In genomic region chr20:48756784-48757183, GRCh38 we compare ENCODE assay signal across 7 cellular contexts.
DNase-seq lines count a peak whose midpoint lies in the region; ATAC-seq lines count a peak whose summit lies in the region.
"Not testable (repeated sequence)": the region's sequence is repeated elsewhere in the genome, so short reads cannot be mapped to it uniquely, and the experiment has no call there.

No MANE protein-coding gene starts in this region.

- not testable (repeated sequence) for H3K27me3 Mint-ChIP-seq in CD4-positive, alpha-beta memory T cell; T-helper 17 cell; activated CD8-positive, alpha-beta T cell treated with anti-CD3 and anti-CD28 coated beads, Interleukin-2, amount 10 ng/mL, durations not matched to agents 7 days and 5 days (ENCODE audit: low read depth); activated naive CD4-positive, alpha-beta T cell treated with anti-CD3 and anti-CD28 coated beads, Interleukin-2, amount 10 ng/mL, durations not matched to agents 7 days and 5 days; dendritic cell treated with granulocyte-macrophage colony-stimulating factor and Interleukin-4, amounts not matched to agents 40 ng/mL and 50 ng/mL, for 4 days; memory B cell

- peaks cover 42 to 48% of the 10 kb centered on the region in 2 donors for H3K36me3 Mint-ChIP-seq in CD4-positive, alpha-beta memory T cell
- H3K36me3 Mint-ChIP-seq in T-helper 17 cell (ENCODE audit: low read depth), result not testable (repeated sequence)
- peaks cover 74% of the 10 kb centered on the region for H3K36me3 Mint-ChIP-seq in activated CD8-positive, alpha-beta T cell treated with anti-CD3 and anti-CD28 coated beads, Interleukin-2, amount 10 ng/mL, durations not matched to agents 7 days and 5 days (ENCODE audit: low read depth)
- peaks cover 77% of the 10 kb centered on the region for H3K36me3 Mint-ChIP-seq in activated naive CD4-positive, alpha-beta T cell treated with anti-CD3 and anti-CD28 coated beads, Interleukin-2, amount 10 ng/mL, durations not matched to agents 7 days and 5 days
- peaks cover 62% of the 10 kb centered on the region for H3K36me3 Mint-ChIP-seq in dendritic cell treated with granulocyte-macrophage colony-stimulating factor and Interleukin-4, amounts not matched to agents 40 ng/mL and 50 ng/mL, for 4 days (ENCODE audit: low read depth)
- peaks cover 29% of the 10 kb centered on the region for H3K36me3 Mint-ChIP-seq in memory B cell
- H3K36me3 Mint-ChIP-seq in stimulated activated effector memory CD8-positive, alpha-beta T cell treated with anti-CD3 and anti-CD28 coated beads, Interleukin-12 subunit alpha, Interleukin-12 subunit beta, amount 100 ng/mL, for 72 hours, result peaks cover 47% of the 10 kb centered on the region

- H3K27ac Mint-ChIP-seq in CD4-positive, alpha-beta memory T cell, result peak overlapping the region; percentile 29 to 98 (median 66)
- H3K27ac Mint-ChIP-seq in T-helper 17 cell (peak overlapping the region; percentile 99), memory B cell (peak overlapping the region; percentile 64)
- peak overlapping the region; percentile 82 for H3K27ac Mint-ChIP-seq in activated CD8-positive, alpha-beta T cell treated with anti-CD3 and anti-CD28 coated beads, Interleukin-2, amount 10 ng/mL, durations not matched to agents 7 days and 5 days
- peak overlapping the region; percentile 55 for H3K27ac Mint-ChIP-seq in activated naive CD4-positive, alpha-beta T cell treated with anti-CD3 and anti-CD28 coated beads, Interleukin-2, amount 10 ng/mL, durations not matched to agents 7 days and 5 days
- peak overlapping the region; percentile 42 for H3K27ac Mint-ChIP-seq in dendritic cell treated with granulocyte-macrophage colony-stimulating factor and Interleukin-4, amounts not matched to agents 40 ng/mL and 50 ng/mL, for 4 days
- peak overlapping the region; percentile 92 for H3K27ac Mint-ChIP-seq in stimulated activated effector memory CD8-positive, alpha-beta T cell treated with anti-CD3 and anti-CD28 coated beads, Interleukin-12 subunit alpha, Interleukin-12 subunit beta, amount 100 ng/mL, for 72 hours

- not testable (repeated sequence) for ATAC-seq in T-helper 17 cell; activated CD8-positive, alpha-beta T cell treated with anti-CD3 and anti-CD28 coated beads, Interleukin-2, amount 10 ng/mL, durations not matched to agents 7 days and 5 days; memory B cell (ENCODE audit: low read depth); stimulated activated effector memory CD8-positive, alpha-beta T cell treated with anti-CD3 and anti-CD28 coated beads, Interleukin-12 subunit alpha, Interleukin-12 subunit beta, amount 100 ng/mL, for 72 hours

- not testable (repeated sequence) for H3K4me3 ChIP-seq in CD4-positive, alpha-beta memory T cell (ENCODE audit: low read length in 2 of 2)

- POLR2A ChIA-PET in CD4-positive, alpha-beta memory T cell (lab: Charles Lee; ENCODE audit: partially characterized antibody), result interaction anchor here (1.5 to 1.6 kb wide), 2 partner anchors 65 to 70 kb away, joined by 3 read pairs; no protein-coding TSS in a partner anchor
- POLR2A ChIA-PET in activated CD8-positive, alpha-beta T cell treated with anti-CD3 and anti-CD28 coated beads, Interleukin-2, amount 10 ng/mL, durations not matched to agents 7 days and 5 days (lab: Charles Lee), result interaction anchor here (0.7 kb wide), 1 partner anchor 17 kb away, joined by 3 read pairs; no protein-coding TSS in a partner anchor

- H3K4me1 ChIP-seq in CD4-positive, alpha-beta memory T cell (ENCODE audit: insufficient read depth, low read length), result peaks cover 88% of the 10 kb centered on the region

- CTCF ChIA-PET in CD4-positive, alpha-beta memory T cell (lab: Charles Lee; ENCODE audit: partially characterized antibody); activated CD8-positive, alpha-beta T cell treated with anti-CD3 and anti-CD28 coated beads, Interleukin-2, amount 10 ng/mL, durations not matched to agents 7 days and 5 days (lab: Charles Lee); activated naive CD4-positive, alpha-beta T cell treated with anti-CD3 and anti-CD28 coated beads, Interleukin-2, amount 10 ng/mL, durations not matched to agents 7 days and 5 days (lab: Charles Lee): not testable (repeated sequence)

- peak in 1 of 5 donors; percentile 38 for DNase-seq in CD4-positive, alpha-beta memory T cell
- not testable (repeated sequence) for DNase-seq in T-helper 17 cell; activated CD8-positive, alpha-beta T cell treated with anti-CD3 and anti-CD28 coated beads, Interleukin-2, amount 10 ng/mL, durations not matched to agents 7 days and 5 days; activated naive CD4-positive, alpha-beta T cell treated with anti-CD3 and anti-CD28 coated beads, Interleukin-2, amount 10 ng/mL, durations not matched to agents 7 days and 5 days; memory B cell (ENCODE audit: low spot score in 2 of 2); stimulated activated effector memory CD8-positive, alpha-beta T cell treated with anti-CD3 and anti-CD28 coated beads, Interleukin-12 subunit alpha, Interleukin-12 subunit beta, amount 100 ng/mL, for 72 hours (ENCODE audit: low spot score in 2 of 2)

- intact Hi-C loops in CD4-positive, alpha-beta memory T cell (cut with micrococcal nuclease); dendritic cell treated with granulocyte-macrophage colony-stimulating factor and Interleukin-4, amounts not matched to agents 40 ng/mL and 50 ng/mL, for 4 days (cut with micrococcal nuclease): not testable (repeated sequence)

- not testable (repeated sequence) for H3K36me3 ChIP-seq in CD4-positive, alpha-beta memory T cell (ENCODE audit: insufficient read depth, low read length)

- H3K27me3 ChIP-seq in CD4-positive, alpha-beta memory T cell (ENCODE audit: insufficient read depth, low read length), result not testable (repeated sequence)

- peaks cover 67 to 100% (median 87%) of the 10 kb centered on the region in 4 donors for H3K4me1 Mint-ChIP-seq in CD4-positive, alpha-beta memory T cell
- H3K4me1 Mint-ChIP-seq in T-helper 17 cell, result peaks cover 75% of the 10 kb centered on the region
- H3K4me1 Mint-ChIP-seq in activated CD8-positive, alpha-beta T cell treated with anti-CD3 and anti-CD28 coated beads, Interleukin-2, amount 10 ng/mL, durations not matched to agents 7 days and 5 days (ENCODE audit: low read depth), result peaks cover 91% of the 10 kb centered on the region
- peaks cover 83% of the 10 kb centered on the region for H3K4me1 Mint-ChIP-seq in activated naive CD4-positive, alpha-beta T cell treated with anti-CD3 and anti-CD28 coated beads, Interleukin-2, amount 10 ng/mL, durations not matched to agents 7 days and 5 days
- peaks cover 95% of the 10 kb centered on the region for H3K4me1 Mint-ChIP-seq in dendritic cell treated with granulocyte-macrophage colony-stimulating factor and Interleukin-4, amounts not matched to agents 40 ng/mL and 50 ng/mL, for 4 days (ENCODE audit: low read depth)
- peaks cover 72% of the 10 kb centered on the region for H3K4me1 Mint-ChIP-seq in memory B cell
- peaks cover 93% of the 10 kb centered on the region for H3K4me1 Mint-ChIP-seq in stimulated activated effector memory CD8-positive, alpha-beta T cell treated with anti-CD3 and anti-CD28 coated beads, Interleukin-12 subunit alpha, Interleukin-12 subunit beta, amount 100 ng/mL, for 72 hours

- peak overlapping the region in 3 of 8 donors; percentile 3 to 62 (median 22) for H3K4me3 Mint-ChIP-seq in CD4-positive, alpha-beta memory T cell
- H3K4me3 Mint-ChIP-seq in T-helper 17 cell (peak overlapping the region; percentile 19), memory B cell (peak overlapping the region; percentile 40)
- not testable (repeated sequence) for H3K4me3 Mint-ChIP-seq in activated CD8-positive, alpha-beta T cell treated with anti-CD3 and anti-CD28 coated beads, Interleukin-2, amount 10 ng/mL, durations not matched to agents 7 days and 5 days; activated naive CD4-positive, alpha-beta T cell treated with anti-CD3 and anti-CD28 coated beads, Interleukin-2, amount 10 ng/mL, durations not matched to agents 7 days and 5 days; dendritic cell treated with granulocyte-macrophage colony-stimulating factor and Interleukin-4, amounts not matched to agents 40 ng/mL and 50 ng/mL, for 4 days
- H3K4me3 Mint-ChIP-seq in stimulated activated effector memory CD8-positive, alpha-beta T cell treated with anti-CD3 and anti-CD28 coated beads, Interleukin-12 subunit alpha, Interleukin-12 subunit beta, amount 100 ng/mL, for 72 hours, result peak overlapping the region; percentile 67

- H3K9me3 ChIP-seq in CD4-positive, alpha-beta memory T cell (ENCODE audit: control insufficient read depth in 1 of 2, low read length in 2 of 2); T-helper 17 cell (ENCODE audit: control insufficient read depth, low read length, poor library complexity, severe bottlenecking): not testable (repeated sequence)

- not testable (repeated sequence) for H3K9me3 Mint-ChIP-seq in CD4-positive, alpha-beta memory T cell; activated CD8-positive, alpha-beta T cell treated with anti-CD3 and anti-CD28 coated beads, Interleukin-2, amount 10 ng/mL, durations not matched to agents 7 days and 5 days (ENCODE audit: insufficient read depth); dendritic cell treated with granulocyte-macrophage colony-stimulating factor and Interleukin-4, amounts not matched to agents 40 ng/mL and 50 ng/mL, for 4 days; memory B cell; stimulated activated effector memory CD8-positive, alpha-beta T cell treated with anti-CD3 and anti-CD28 coated beads, Interleukin-12 subunit alpha, Interleukin-12 subunit beta, amount 100 ng/mL, for 72 hours
- peaks cover 18% of the 10 kb centered on the region for H3K9me3 Mint-ChIP-seq in activated naive CD4-positive, alpha-beta T cell treated with anti-CD3 and anti-CD28 coated beads, Interleukin-2, amount 10 ng/mL, durations not matched to agents 7 days and 5 days

- not testable (repeated sequence) for H3K27ac ChIP-seq in CD4-positive, alpha-beta memory T cell (ENCODE audit: low read depth, low read length)

Comparison
In these comparisons a context has a peak if more than half of its experiments do, and no peak if none do; other contexts are left out.
1. H3K27ac Mint-ChIP-seq: peak in every context shown above with its lines; median percentile 99 in T-helper 17 cell; 92 in stimulated activated effector memory CD8-positive, alpha-beta T cell treated with anti-CD3 and anti-CD28 coated beads, Interleukin-12 subunit alpha, Interleukin-12 subunit beta, amount 100 ng/mL, for 72 hours; 82 in activated CD8-positive, alpha-beta T cell treated with anti-CD3 and anti-CD28 coated beads, Interleukin-2, amount 10 ng/mL, durations not matched to agents 7 days and 5 days; 66 in CD4-positive, alpha-beta memory T cell; 64 in memory B cell; 55 in activated naive CD4-positive, alpha-beta T cell treated with anti-CD3 and anti-CD28 coated beads, Interleukin-2, amount 10 ng/mL, durations not matched to agents 7 days and 5 days; 42 in dendritic cell treated with granulocyte-macrophage colony-stimulating factor and Interleukin-4, amounts not matched to agents 40 ng/mL and 50 ng/mL, for 4 days.